Comparison of ENCODE assay signal across 8 cellular contexts in genomic region chr12:124916370-124917134, GRCh38. TPM values are rescaled to one million over a fixed set of nuclear protein-coding genes. Genes with fewer than 3 reads are reported as not detected.
DNase-seq lines count a peak whose midpoint lies in the region; ATAC-seq and TF ChIP-seq lines count a peak whose summit lies in the region.

No MANE protein-coding gene starts in this region.

- H3K36me3 ChIP-seq in HCT116 (ENCODE audit: control insufficient read depth in 1 of 2, insufficient read depth in 2 of 2, low read length in 2 of 2) = peaks cover 2 to 22% of the 10 kb centered on the region in 2 experiments; a peak in 3 of 4 replicates
- H3K36me3 ChIP-seq in esophagus muscularis mucosa = peaks cover 2 to 23% (median 14%) of the 10 kb centered on the region in 4 donors

- H3K27ac ChIP-seq in HCT116 (ENCODE audit: low read depth, low read length) (peak overlapping the region; percentile 96), esophagus muscularis mucosa (replicated peaks in 1 of 4) (peak overlapping the region; percentile 99 to 100 (median 100))

- no peak for TF ChIP-seq CTCF in HCT116 (IDR thresholded peaks at IDR 0.05 in 2 of 3, conservative IDR thresholded peaks at IDR 0.05 in 1 of 3; ENCODE audit: borderline replicate concordance in 1 of 3, insufficient read depth in 1 of 3, low read depth in 2 of 3, low read length in 2 of 3)
- no peak for TF ChIP-seq CTCF in WTC11 (IDR thresholded peaks at IDR 0.05)
- no peak for TF ChIP-seq CTCF in esophagus muscularis mucosa (IDR thresholded peaks at IDR 0.05)

- H3K4me3 ChIP-seq in HCT116 (replicated peaks in 1 of 2; ENCODE audit: low read depth in 1 of 2, low read length in 2 of 2) = peak overlapping the region; percentile 98 to 100
- H3K4me3 ChIP-seq in esophagus muscularis mucosa = peak overlapping the region; percentile 82 to 96 (median 90)

- peak overlapping the region; percentile 100 for H3K27ac Mint-ChIP-seq in WTC11
- H3K27ac Mint-ChIP-seq in natural killer cell treated with Interleukin-12 subunit alpha and Interleukin-12 subunit beta and Interleukin-15 and Interleukin-18, amount 100 ng/mL, for 72 hours = peak overlapping the region; percentile 93 to 98

- DNase-seq in HCT116 (ENCODE audit: low read depth, low spot score) = peak; percentile 90
- DNase-seq in WTC11 (ENCODE audit: low spot score) = no peak
- no peak for DNase-seq in esophagus muscularis mucosa (ENCODE audit: extremely low spot score)
- DNase-seq in natural killer cell treated with Interleukin-12 subunit alpha and Interleukin-12 subunit beta and Interleukin-15 and Interleukin-18, amount 100 ng/mL, for 72 hours (ENCODE audit: low spot score) = no peak
- no peak for DNase-seq in SW 1271 (lab: John Stamatoyannopoulos, UW)

- no peak overlapping the region for H2AFZ ChIP-seq in HCT116 (ENCODE audit: low read depth, low read length, poor library complexity, severe bottlenecking)

- H3K4me1 Mint-ChIP-seq in WTC11 = peaks cover 78% of the 10 kb centered on the region
- peaks cover 71 to 79% of the 10 kb centered on the region in 2 donors for H3K4me1 Mint-ChIP-seq in natural killer cell treated with Interleukin-12 subunit alpha and Interleukin-12 subunit beta and Interleukin-15 and Interleukin-18, amount 100 ng/mL, for 72 hours (ENCODE audit: low read depth in 2 of 2)

- peak overlapping the region; percentile 82 for H3K4me3 Mint-ChIP-seq in WTC11
- H3K4me3 Mint-ChIP-seq in natural killer cell treated with Interleukin-12 subunit alpha and Interleukin-12 subunit beta and Interleukin-15 and Interleukin-18, amount 100 ng/mL, for 72 hours = peak overlapping the region; percentile 90

- peaks cover 25% of the 10 kb centered on the region for H3K36me3 Mint-ChIP-seq in WTC11
- peaks cover 22% of the 10 kb centered on the region for H3K36me3 Mint-ChIP-seq in natural killer cell treated with Interleukin-12 subunit alpha and Interleukin-12 subunit beta and Interleukin-15 and Interleukin-18, amount 100 ng/mL, for 72 hours

- H3K9ac ChIP-seq in HCT116 (ENCODE audit: low read length) = peak overlapping the region; percentile 100

- BruUV-seq in HCT116 (replicated peaks; lab: Mats Ljungman, UMichigan) = no TSS peak

- H3K4me2 ChIP-seq in HCT116 (ENCODE audit: low read length) = peak overlapping the region; percentile 96

- CTCF ChIA-PET in HCT116 (lab: Charles Lee) = interaction anchor here (0.9 to 7.1 kb wide), 3 partner anchors 11 to 24 kb away, joined by 3 to 44 read pairs (median 18); no protein-coding TSS in a partner anchor
- CTCF ChIA-PET in WTC11 (lab: Charles Lee) = interaction anchor here (5.7 to 5.8 kb wide), 2 partner anchors 10 to 24 kb away, joined by 35 to 41 read pairs; no protein-coding TSS in a partner anchor

- H3K9me2 ChIP-seq in HCT116 (ENCODE audit: insufficient read depth) = no peaks in the 10 kb centered on the region

- peaks cover 41 to 77% of the 10 kb centered on the region in 2 experiments for H3K4me1 ChIP-seq in HCT116 (ENCODE audit: control insufficient read depth in 1 of 2, insufficient read depth in 2 of 2, low read length in 2 of 2)
- H3K4me1 ChIP-seq in esophagus muscularis mucosa = peaks cover 45 to 71% (median 63%) of the 10 kb centered on the region in 4 donors

- H3K27me3 ChIP-seq in HCT116 (ENCODE audit: insufficient read depth, low read length) (no peaks in the 10 kb centered on the region), esophagus muscularis mucosa (peaks cover 0 to 5% (median 0%) of the 10 kb centered on the region in 4 donors)

- H3K9me3 ChIP-seq in HCT116 (ENCODE audit: control insufficient read depth in 1 of 2, insufficient read depth in 1 of 2, low read depth in 1 of 2, low read length in 2 of 2) (no peaks in the 10 kb centered on the region), esophagus muscularis mucosa (peaks cover 0 to 3% (median 0%) of the 10 kb centered on the region in 4 donors)

- TF ChIP-seq POLR2A in HCT116 (IDR thresholded peaks at IDR 0.05; ENCODE audit: borderline replicate concordance, extremely low read depth, insufficient read depth, insufficient read length) (no peak), esophagus muscularis mucosa (IDR thresholded peaks at IDR 0.05; ENCODE audit: low read depth) (no peak)

- H3K27me3 Mint-ChIP-seq in WTC11 (ENCODE audit: low read depth) = no peaks in the 10 kb centered on the region
- H3K27me3 Mint-ChIP-seq in natural killer cell treated with Interleukin-12 subunit alpha and Interleukin-12 subunit beta and Interleukin-15 and Interleukin-18, amount 100 ng/mL, for 72 hours = no peaks in the 10 kb centered on the region

- WGBS in esophagus muscularis mucosa = 8% methylated on average over 5 of the region's 5 CpGs

- intact Hi-C loops in HCT116 (cut with micrococcal nuclease) (loop anchor here (5.0 kb wide), 1 partner anchor 284 kb away; no protein-coding TSS in a partner anchor), esophagus muscularis mucosa (cut with DNase I) (loop anchor here (10.0 kb wide), 1 partner anchor 532 kb away; no protein-coding TSS in a partner anchor)

- ATAC-seq in HCT116 (peak; percentile 24), WTC11 (no peak), HG03175 (IDR thresholded peaks at IDR 0.05; ENCODE audit: unreplicated experiment) (no peak), HG03378 (IDR thresholded peaks at IDR 0.05; ENCODE audit: unreplicated experiment) (no peak), GM18907 (IDR thresholded peaks at IDR 0.05; ENCODE audit: unreplicated experiment) (no peak)
- ATAC-seq in natural killer cell treated with Interleukin-12 subunit alpha and Interleukin-12 subunit beta and Interleukin-15 and Interleukin-18, amount 100 ng/mL, for 72 hours = no peak

- RAD21 ChIA-PET in HCT116 (lab: Charles Lee; ENCODE audit: low non-redundant PET in 1 of 2, low total read pairs in 2 of 2, uncharacterized antibody in 2 of 2, unreplicated experiment in 2 of 2) = interaction anchor here (0.6 to 1.4 kb wide), 2 partner anchors 15 to 23 kb away, joined by 3 to 5 read pairs; no protein-coding TSS in a partner anchor

- no peak for TF ChIP-seq RAD21 in HCT116 (IDR thresholded peaks at IDR 0.05; ENCODE audit: low read depth)

- POLR2A ChIA-PET in HCT116 (lab: Charles Lee) (interaction anchor here (0.9 to 7.4 kb wide), 8 partner anchors 9 to 79 kb away, joined by 3 to 186 read pairs (median 7); no protein-coding TSS in a partner anchor), WTC11 (lab: Charles Lee) (interaction anchor here (0.6 to 1.7 kb wide), 5 partner anchors 11 to 78 kb away, joined by 4 to 10 read pairs (median 5); no protein-coding TSS in a partner anchor)

- TF ChIP-seq EP300 in esophagus muscularis mucosa (IDR thresholded peaks at IDR 0.05) = no peak

- H3K9me3 Mint-ChIP-seq in WTC11 = no peaks in the 10 kb centered on the region
- H3K9me3 Mint-ChIP-seq in natural killer cell treated with Interleukin-12 subunit alpha and Interleukin-12 subunit beta and Interleukin-15 and Interleukin-18, amount 100 ng/mL, for 72 hours = no peaks in the 10 kb centered on the region

- peaks cover 39% of the 10 kb centered on the region for H3K79me2 ChIP-seq in HCT116 (ENCODE audit: insufficient read depth, low read length)

- H4K20me1 ChIP-seq in HCT116 (ENCODE audit: insufficient read depth) = peaks cover 15% of the 10 kb centered on the region; the same call in 1 of the 2 replicates

TF ChIP-seq in HCT116, 20 proteins besides CTCF, POLR2A, EP300 and RAD21:
- TF ChIP-seq POLR2AphosphoS5 (IDR thresholded peaks at IDR 0.05; ENCODE audit: low read depth, low read length) = peak; percentile 59; the same call in 1 of the 2 replicates
- no peak for TF ChIP-seq YY1 (IDR thresholded peaks at IDR 0.05; ENCODE audit: extremely low read depth, insufficient replicate concordance, low read depth, low read length)

TF ChIP-seq in WTC11, 78 proteins besides CTCF, POLR2A, EP300 and RAD21 (continues in another document):
- TF ChIP-seq ATF3 (CRISPR knock-in tag; conservative IDR thresholded peaks at IDR 0.05) (no peak), NR1H2 (CRISPR knock-in tag; IDR thresholded peaks at IDR 0.05) (no peak)

RNA-seq across cellular contexts. Expression of gene UBC, which starts 2.1 kb away (rescaled TPM):
- total RNA-seq in HCT116 (2021; ENCODE audit: unreplicated experiment) (1,259 TPM), WTC11 (2021) (530 to 561 TPM (median 544 TPM) in 3 replicates), esophagus muscularis mucosa (1,000 to 10,000 TPM; 1,267 to 2,383 (median 1,576) TPM)
- 1,986 and 3,408 TPM in 2 replicates for polyA plus RNA-seq in HCT116 (2012)
- 1,000 to 10,000 TPM in 1 of 2 donors, 100 to 1,000 TPM in 1; 691 to 1,324 TPM for total RNA-seq in natural killer cell treated with Interleukin-12 subunit alpha and Interleukin-12 subunit beta and Interleukin-15 and Interleukin-18, amount 100 ng/mL, for 72 hours

RNA-seq across cellular contexts. Expression of gene SCARB1, which starts 52.9 kb away (rescaled TPM):
- total RNA-seq in HCT116 (2021; ENCODE audit: unreplicated experiment) (95.5 TPM), WTC11 (2021) (68.3 to 71.0 TPM (median 70.8 TPM) in 3 replicates), esophagus muscularis mucosa (10 to 100 TPM in 2 of 4 donors, 1 to 10 TPM in 2; 8.3 to 24.1 (median 13.0) TPM)
- polyA plus RNA-seq in HCT116 (2012) = 114 and 120 TPM in 2 replicates
- total RNA-seq in natural killer cell treated with Interleukin-12 subunit alpha and Interleukin-12 subunit beta and Interleukin-15 and Interleukin-18, amount 100 ng/mL, for 72 hours = 10 to 100 TPM in 1 of 2 donors, 1 to 10 TPM in 1; 10.0 to 45.6 TPM

Comparison
In these comparisons a context has a peak if more than half of its experiments do, and no peak if none do; other contexts are left out.
1. Of the 4 proteins assayed by ChIP-seq in both WTC11 and HCT116: peak only in WTC11: MAX; only in HCT116: none; in both: none; in neither: 3.